ENCODE assay signal across 1 cellular context in the genomic region with DNA sequence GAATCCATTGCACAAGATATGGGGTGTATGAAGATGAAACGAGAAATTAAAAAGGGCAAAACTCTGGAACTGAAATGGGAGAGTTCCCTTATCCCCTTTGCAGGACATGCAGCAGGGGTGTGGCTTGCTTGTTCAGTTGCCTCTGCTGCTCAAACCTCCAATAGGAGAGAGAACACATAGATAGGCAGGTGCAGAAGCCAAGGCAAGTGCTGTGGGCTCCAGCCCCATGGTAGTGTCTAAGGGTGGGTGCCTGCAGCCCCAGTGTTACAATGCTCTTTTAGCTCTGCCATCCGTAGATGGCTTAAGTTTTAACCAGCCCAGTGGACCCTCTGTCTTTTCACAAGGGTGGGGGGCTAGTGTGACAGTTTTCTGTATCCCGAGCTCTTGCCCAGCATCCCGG.
TF ChIP-seq lines count a peak whose summit lies in the region.

No MANE protein-coding gene starts in this region.

TF ChIP-seq in GM23338, 12 proteins besides CTCF, POLR2A, EP300 and RAD21 (continued from another document):
- TF ChIP-seq, protein P1, sequence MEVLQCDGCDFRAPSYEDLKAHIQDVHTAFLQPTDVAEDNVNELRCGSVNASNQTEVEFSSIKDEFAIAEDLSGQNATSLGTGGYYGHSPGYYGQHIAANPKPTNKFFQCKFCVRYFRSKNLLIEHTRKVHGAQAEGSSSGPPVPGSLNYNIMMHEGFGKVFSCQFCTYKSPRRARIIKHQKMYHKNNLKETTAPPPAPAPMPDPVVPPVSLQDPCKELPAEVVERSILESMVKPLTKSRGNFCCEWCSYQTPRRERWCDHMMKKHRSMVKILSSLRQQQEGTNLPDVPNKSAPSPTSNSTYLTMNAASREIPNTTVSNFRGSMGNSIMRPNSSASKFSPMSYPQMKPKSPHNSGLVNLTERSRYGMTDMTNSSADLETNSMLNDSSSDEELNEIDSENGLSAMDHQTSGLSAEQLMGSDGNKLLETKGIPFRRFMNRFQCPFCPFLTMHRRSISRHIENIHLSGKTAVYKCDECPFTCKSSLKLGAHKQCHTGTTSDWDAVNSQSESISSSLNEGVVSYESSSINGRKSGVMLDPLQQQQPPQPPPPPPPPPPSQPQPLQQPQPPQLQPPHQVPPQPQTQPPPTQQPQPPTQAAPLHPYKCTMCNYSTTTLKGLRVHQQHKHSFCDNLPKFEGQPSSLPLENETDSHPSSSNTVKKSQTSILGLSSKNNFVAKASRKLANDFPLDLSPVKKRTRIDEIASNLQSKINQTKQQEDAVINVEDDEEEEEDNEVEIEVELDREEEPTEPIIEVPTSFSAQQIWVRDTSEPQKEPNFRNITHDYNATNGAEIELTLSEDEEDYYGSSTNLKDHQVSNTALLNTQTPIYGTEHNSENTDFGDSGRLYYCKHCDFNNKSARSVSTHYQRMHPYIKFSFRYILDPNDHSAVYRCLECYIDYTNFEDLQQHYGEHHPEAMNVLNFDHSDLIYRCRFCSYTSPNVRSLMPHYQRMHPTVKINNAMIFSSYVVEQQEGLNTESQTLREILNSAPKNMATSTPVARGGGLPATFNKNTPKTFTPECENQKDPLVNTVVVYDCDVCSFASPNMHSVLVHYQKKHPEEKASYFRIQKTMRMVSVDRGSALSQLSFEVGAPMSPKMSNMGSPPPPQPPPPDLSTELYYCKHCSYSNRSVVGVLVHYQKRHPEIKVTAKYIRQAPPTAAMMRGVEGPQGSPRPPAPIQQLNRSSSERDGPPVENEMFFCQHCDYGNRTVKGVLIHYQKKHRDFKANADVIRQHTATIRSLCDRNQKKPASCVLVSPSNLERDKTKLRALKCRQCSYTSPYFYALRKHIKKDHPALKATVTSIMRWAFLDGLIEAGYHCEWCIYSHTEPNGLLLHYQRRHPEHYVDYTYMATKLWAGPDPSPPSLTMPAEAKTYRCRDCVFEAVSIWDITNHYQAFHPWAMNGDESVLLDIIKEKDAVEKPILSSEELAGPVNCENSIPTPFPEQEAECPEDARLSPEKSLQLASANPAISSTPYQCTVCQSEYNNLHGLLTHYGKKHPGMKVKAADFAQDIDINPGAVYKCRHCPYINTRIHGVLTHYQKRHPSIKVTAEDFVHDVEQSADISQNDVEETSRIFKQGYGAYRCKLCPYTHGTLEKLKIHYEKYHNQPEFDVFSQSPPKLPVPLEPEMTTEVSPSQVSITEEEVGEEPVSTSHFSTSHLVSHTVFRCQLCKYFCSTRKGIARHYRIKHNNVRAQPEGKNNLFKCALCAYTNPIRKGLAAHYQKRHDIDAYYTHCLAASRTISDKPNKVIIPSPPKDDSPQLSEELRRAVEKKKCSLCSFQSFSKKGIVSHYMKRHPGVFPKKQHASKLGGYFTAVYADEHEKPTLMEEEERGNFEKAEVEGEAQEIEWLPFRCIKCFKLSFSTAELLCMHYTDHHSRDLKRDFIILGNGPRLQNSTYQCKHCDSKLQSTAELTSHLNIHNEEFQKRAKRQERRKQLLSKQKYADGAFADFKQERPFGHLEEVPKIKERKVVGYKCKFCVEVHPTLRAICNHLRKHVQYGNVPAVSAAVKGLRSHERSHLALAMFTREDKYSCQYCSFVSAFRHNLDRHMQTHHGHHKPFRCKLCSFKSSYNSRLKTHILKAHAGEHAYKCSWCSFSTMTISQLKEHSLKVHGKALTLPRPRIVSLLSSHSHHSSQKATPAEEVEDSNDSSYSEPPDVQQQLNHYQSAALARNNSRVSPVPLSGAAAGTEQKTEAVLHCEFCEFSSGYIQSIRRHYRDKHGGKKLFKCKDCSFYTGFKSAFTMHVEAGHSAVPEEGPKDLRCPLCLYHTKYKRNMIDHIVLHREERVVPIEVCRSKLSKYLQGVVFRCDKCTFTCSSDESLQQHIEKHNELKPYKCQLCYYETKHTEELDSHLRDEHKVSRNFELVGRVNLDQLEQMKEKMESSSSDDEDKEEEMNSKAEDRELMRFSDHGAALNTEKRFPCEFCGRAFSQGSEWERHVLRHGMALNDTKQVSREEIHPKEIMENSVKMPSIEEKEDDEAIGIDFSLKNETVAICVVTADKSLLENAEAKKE (CRISPR knock-in tag; IDR thresholded peaks at IDR 0.05) = no peak
- TF ChIP-seq POLR2AphosphoS5 (IDR thresholded peaks at IDR 0.05; ENCODE audit: low read depth) (no peak), CREB1 (CRISPR knock-in tag; IDR thresholded peaks at IDR 0.05; ENCODE audit: low read depth) (no peak), NANOG (IDR thresholded peaks at IDR 0.05; ENCODE audit: borderline replicate concordance) (no peak), STAT1 (IDR thresholded peaks at IDR 0.05; ENCODE audit: unreplicated experiment) (no peak)
